ENCODE assay signal across 8 cellular contexts in the genomic region with DNA sequence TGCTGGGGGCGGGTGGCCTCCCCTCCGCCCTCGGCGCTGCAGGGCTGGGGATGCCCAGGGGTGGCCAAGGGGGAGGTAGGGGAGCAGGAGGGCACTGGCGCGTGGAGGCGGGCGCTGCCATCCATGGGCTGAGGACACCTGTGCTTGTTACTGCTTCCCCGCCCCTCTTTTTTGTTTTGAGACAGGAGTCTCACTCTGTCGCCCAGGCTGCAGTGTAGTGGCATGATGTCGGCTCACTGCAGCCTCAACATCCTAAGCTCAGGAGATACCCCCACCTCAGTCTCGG. TPM values are rescaled to one million over a fixed set of nuclear protein-coding genes. Genes with fewer than 3 reads are reported as not detected.
DNase-seq lines count a peak whose midpoint lies in the region; TF ChIP-seq lines count a peak whose summit lies in the region.

No MANE protein-coding gene starts in this region.

- no peak for TF ChIP-seq CTCF in MCF 10A (IDR thresholded peaks at IDR 0.05; ENCODE audit: unreplicated experiment)

- no peak overlapping the region for H3K27ac ChIP-seq in HUES48 (ENCODE audit: low read depth, low read length)

- CTCF ChIA-PET in MCF 10A (lab: Yijun Ruan, JAX): interaction anchor here (0.7 to 2.9 kb wide), 4 partner anchors 55 to 223 kb away, joined by 3 to 10 read pairs (median 4); no protein-coding TSS in a partner anchor

- no peaks in the 10 kb centered on the region for H3K36me3 ChIP-seq in HUES48 (ENCODE audit: control insufficient read depth, insufficient read depth, low read length)
- H3K36me3 ChIP-seq in mucosa of stomach (ENCODE audit: control insufficient read depth, insufficient read depth, low read length): no peaks in the 10 kb centered on the region

- intact Hi-C loops in MCF 10A (cut with micrococcal nuclease): no loop called here

- DNase-seq in T-helper 2 cell treated with Interferon-gamma antibody and Interleukin-4, amounts not matched to agents 5 μg/mL and 100 μg/mL, for 36 hours (ENCODE audit: low spot score): no peak
- DNase-seq in T-helper 2 cell: no peak
- DNase-seq in MCF 10A (ENCODE audit: unreplicated experiment): no peak
- DNase-seq in NCI-H526 treated with DMSO at 0.1 percent for 48 hours (lab: John Stamatoyannopoulos, UW): no peak
- DNase-seq in NCI-H2196 (lab: John Stamatoyannopoulos, UW; ENCODE audit: unreplicated experiment): no peak
- no peak for DNase-seq in DMS79 (lab: John Stamatoyannopoulos, UW)

- H3K9me3 ChIP-seq in HUES48 (ENCODE audit: control insufficient read depth, insufficient read depth, low read length) (no peaks in the 10 kb centered on the region), mucosa of stomach (ENCODE audit: control insufficient read depth, low read length) (no peaks in the 10 kb centered on the region)

- no peak overlapping the region for H3K27ac Mint-ChIP-seq in T-helper 2 cell treated with Interferon-gamma antibody and Interleukin-4, amounts not matched to agents 5 μg/mL and 100 μg/mL, for 36 hours
- H3K27ac Mint-ChIP-seq in MCF 10A (ENCODE audit: low read depth, unreplicated experiment): no peak overlapping the region

- POLR2A ChIA-PET in MCF 10A (lab: Yijun Ruan, JAX): interaction anchor here (1.4 kb wide), 1 partner anchor 76 kb away, joined by 4 read pairs; no protein-coding TSS in a partner anchor

- H3K4me1 Mint-ChIP-seq in T-helper 2 cell treated with Interferon-gamma antibody and Interleukin-4, amounts not matched to agents 5 μg/mL and 100 μg/mL, for 36 hours (ENCODE audit: low read depth): peaks cover 2% of the 10 kb centered on the region
- H3K4me1 Mint-ChIP-seq in MCF 10A (ENCODE audit: insufficient read depth, unreplicated experiment): peaks cover 23% of the 10 kb centered on the region

- H3K27me3 Mint-ChIP-seq in T-helper 2 cell treated with Interferon-gamma antibody and Interleukin-4, amounts not matched to agents 5 μg/mL and 100 μg/mL, for 36 hours (ENCODE audit: low read depth): peaks cover 5% of the 10 kb centered on the region
- H3K27me3 Mint-ChIP-seq in MCF 10A (ENCODE audit: insufficient read depth, unreplicated experiment): no peaks in the 10 kb centered on the region

- H3K36me3 Mint-ChIP-seq in T-helper 2 cell treated with Interferon-gamma antibody and Interleukin-4, amounts not matched to agents 5 μg/mL and 100 μg/mL, for 36 hours (ENCODE audit: low read depth): no peaks in the 10 kb centered on the region
- H3K36me3 Mint-ChIP-seq in MCF 10A (ENCODE audit: insufficient read depth, unreplicated experiment): peaks cover 14% of the 10 kb centered on the region

- BruUV-seq in MCF 10A (replicated peaks; lab: Mats Ljungman, UMichigan): no TSS peak

- H3K27me3 ChIP-seq in HUES48 (ENCODE audit: control insufficient read depth, insufficient read depth, low read length) (no peaks in the 10 kb centered on the region), mucosa of stomach (ENCODE audit: control insufficient read depth, insufficient read depth, low read length) (no peaks in the 10 kb centered on the region)

- H3K4me3 ChIP-seq in HUES48 (ENCODE audit: low read depth, low read length) (peak overlapping the region; percentile 87), mucosa of stomach (ENCODE audit: low read length) (peak overlapping the region; percentile 19)

- H3K9ac ChIP-seq in HUES48 (ENCODE audit: low read depth, low read length) (no peak overlapping the region), mucosa of stomach (ENCODE audit: low read length) (peak overlapping the region; percentile 22)

- H3K4me3 Mint-ChIP-seq in T-helper 2 cell treated with Interferon-gamma antibody and Interleukin-4, amounts not matched to agents 5 μg/mL and 100 μg/mL, for 36 hours: peak overlapping the region; percentile 70
- peak overlapping the region; percentile 83 for H3K4me3 Mint-ChIP-seq in MCF 10A (ENCODE audit: unreplicated experiment)

- H3K4me1 ChIP-seq in HUES48 (ENCODE audit: control insufficient read depth, insufficient read depth, low read length) (peaks cover under 1% of the 10 kb centered on the region; the same call in 1 of the 2 replicates), mucosa of stomach (ENCODE audit: control insufficient read depth, insufficient read depth, low read length) (peaks cover 9% of the 10 kb centered on the region)

- H3K9me3 Mint-ChIP-seq in T-helper 2 cell treated with Interferon-gamma antibody and Interleukin-4, amounts not matched to agents 5 μg/mL and 100 μg/mL, for 36 hours: no peaks in the 10 kb centered on the region
- H3K9me3 Mint-ChIP-seq in MCF 10A (ENCODE audit: unreplicated experiment): no peaks in the 10 kb centered on the region

RNA-seq across cellular contexts. Expression of gene FADS3, which starts 0.7 kb away (rescaled TPM):
- total RNA-seq in MCF 10A (2022): 145 and 184 TPM in 2 replicates

RNA-seq across cellular contexts. Expression of gene RAB3IL1, which starts 25.3 kb away (rescaled TPM):
- 2.3 and 4.5 TPM in 2 replicates for total RNA-seq in MCF 10A (2022)

RNA-seq across cellular contexts. Expression of gene BEST1, which starts 58.1 kb away (rescaled TPM):
- 2.5 and 3.2 TPM in 2 replicates for total RNA-seq in MCF 10A (2022)
